Comparison of ENCODE assay signal across 27 cellular contexts in genomic region chr20:13947719-13948118, GRCh38. TPM values are rescaled to one million over a fixed set of nuclear protein-coding genes. Genes with fewer than 3 reads are reported as not detected.
"Had no signal": no experiment of that assay in that cellular context is flagged by ENCODE, and none has a peak within 500 bp of the region (broad histone marks: within the 10 kb centered on the region; RNA-seq: fewer than 3 reads in every experiment).

No MANE protein-coding gene starts in this region.

- H3K36me3 Mint-ChIP-seq: stimulated activated effector memory CD8-positive, alpha-beta T cell treated with anti-CD3 and anti-CD28 coated beads, Interleukin-12 subunit alpha, Interleukin-12 subunit beta, amount 100 ng/mL, for 72 hours; stimulated activated naive B cell treated with anti-CD40 and anti-IgM and Interleukin-4, amounts not matched to agents 10 μg/mL and 1 μg/mL and 100 μg/mL, for 72 hours; type B pancreatic cell had no signal

- H3K4me3 ChIP-seq: stomach, suprapubic skin, testis, thoracic aorta, thyroid gland, tibial artery, tibial nerve, transverse colon, upper lobe of left lung, upper lobe of right lung, uterus, vagina had no signal

- H3K36me3 ChIP-seq: stomach, suprapubic skin, thoracic aorta, thyroid gland, tibial artery, tibial nerve, transverse colon, upper lobe of left lung, upper lobe of right lung, uterus, vagina had no signal

- DNase-seq: stimulated activated CD4-positive, alpha-beta T cell treated with anti-CD3 and anti-CD28 coated beads, Interleukin-2, amount 100 ng/mL, for 48 hours; stimulated activated CD4-positive, alpha-beta T cell treated with anti-CD3 and anti-CD28 coated beads, Interleukin-4, amount 100 ng/mL, for 1 hour; stimulated activated CD4-positive, alpha-beta T cell treated with anti-CD3 and anti-CD28 coated beads, Interleukin-4, amount 100 ng/mL, for 24 hours; stimulated activated CD4-positive, alpha-beta T cell treated with anti-CD3 and anti-CD28 coated beads, Interleukin-4, amount 100 ng/mL, for 4 hours; stimulated activated CD8-positive, alpha-beta memory T cell treated with anti-CD3 and anti-CD28 coated beads, Interleukin-4, amount 100 ng/mL, for 48 hours; stimulated activated naive B cell treated with anti-CD40 and anti-IgM and Interleukin-4, amounts not matched to agents 10 μg/mL and 1 μg/mL and 100 μg/mL, for 72 hours; stimulated activated naive CD4-positive, alpha-beta T cell; stimulated activated naive CD4-positive, alpha-beta T cell treated with Interleukin-2 at 50 U/mL for 16 hours; stimulated activated naive CD8-positive, alpha-beta T cell treated with anti-CD3 and anti-CD28 coated beads, Interleukin-15, amount 100 ng/mL, for 72 hours; stimulated activated naive CD8-positive, alpha-beta T cell treated with anti-CD3 and anti-CD28 coated beads, Interleukin-15, Interleukin-2, amounts not matched to agents 100 U/mL and 50 U/mL, for 24 hours; stomach; substantia nigra; testis; thyroid gland; tibial artery; transverse colon; trophoblast cell; upper lobe of right lung; uterus had no signal

- H3K4me1 Mint-ChIP-seq: stimulated activated effector memory CD8-positive, alpha-beta T cell treated with anti-CD3 and anti-CD28 coated beads, Interleukin-12 subunit alpha, Interleukin-12 subunit beta, amount 100 ng/mL, for 72 hours; stimulated activated naive B cell treated with anti-CD40 and anti-IgM and Interleukin-4, amounts not matched to agents 10 μg/mL and 1 μg/mL and 100 μg/mL, for 72 hours; stimulated activated naive CD8-positive, alpha-beta T cell treated with anti-CD3 and anti-CD28 coated beads, Interleukin-15, amount 100 ng/mL, for 72 hours had no signal

- H3K4me1 ChIP-seq: stomach, suprapubic skin, testis, thyroid gland, tibial artery, tibial nerve, transverse colon, upper lobe of left lung, upper lobe of right lung, uterus, vagina had no signal

- ATAC-seq: stimulated activated effector memory CD8-positive, alpha-beta T cell treated with anti-CD3 and anti-CD28 coated beads, Interleukin-12 subunit alpha, Interleukin-12 subunit beta, amount 100 ng/mL, for 72 hours; stimulated activated naive B cell treated with anti-CD40 and anti-IgM and Interleukin-4, amounts not matched to agents 10 μg/mL and 1 μg/mL and 100 μg/mL, for 72 hours; stimulated activated naive CD8-positive, alpha-beta T cell treated with anti-CD3 and anti-CD28 coated beads, Interleukin-15, amount 100 ng/mL, for 72 hours; stimulated activated naive CD8-positive, alpha-beta T cell treated with anti-CD3 and anti-CD28 coated beads, Interleukin-15, Interleukin-2, amounts not matched to agents 100 U/mL and 50 U/mL, for 24 hours; upper lobe of right lung had no signal

- H3K4me3 Mint-ChIP-seq: stimulated activated effector memory CD8-positive, alpha-beta T cell treated with anti-CD3 and anti-CD28 coated beads, Interleukin-12 subunit alpha, Interleukin-12 subunit beta, amount 100 ng/mL, for 72 hours; stimulated activated naive B cell treated with anti-CD40 and anti-IgM and Interleukin-4, amounts not matched to agents 10 μg/mL and 1 μg/mL and 100 μg/mL, for 72 hours; stimulated activated naive CD8-positive, alpha-beta T cell treated with anti-CD3 and anti-CD28 coated beads, Interleukin-15, amount 100 ng/mL, for 72 hours; stimulated activated naive CD8-positive, alpha-beta T cell treated with anti-CD3 and anti-CD28 coated beads, Interleukin-15, Interleukin-2, amounts not matched to agents 100 ng/mL and 50 ng/mL, for 24 hours; type B pancreatic cell had no signal

- H3K27me3 ChIP-seq: stomach, suprapubic skin, testis, thyroid gland, tibial artery, tibial nerve, transverse colon, upper lobe of left lung, upper lobe of right lung, uterus, vagina had no signal

- H3K9me3 ChIP-seq: stomach, suprapubic skin, testis, thoracic aorta, thyroid gland, tibial artery, tibial nerve, transverse colon, upper lobe of left lung, upper lobe of right lung, uterus, vagina had no signal

- H3K27ac Mint-ChIP-seq: stimulated activated effector memory CD8-positive, alpha-beta T cell treated with anti-CD3 and anti-CD28 coated beads, Interleukin-12 subunit alpha, Interleukin-12 subunit beta, amount 100 ng/mL, for 72 hours; stimulated activated naive B cell treated with anti-CD40 and anti-IgM and Interleukin-4, amounts not matched to agents 10 μg/mL and 1 μg/mL and 100 μg/mL, for 72 hours; stimulated activated naive CD8-positive, alpha-beta T cell treated with anti-CD3 and anti-CD28 coated beads, Interleukin-15, amount 100 ng/mL, for 72 hours; stimulated activated naive CD8-positive, alpha-beta T cell treated with anti-CD3 and anti-CD28 coated beads, Interleukin-15, Interleukin-2, amounts not matched to agents 100 ng/mL and 50 ng/mL, for 24 hours; type B pancreatic cell had no signal

- H3K27ac ChIP-seq: stomach, suprapubic skin, testis, thoracic aorta, thyroid gland, tibial artery, tibial nerve, transverse colon, upper lobe of left lung, upper lobe of right lung, uterus, vagina had no signal

RNA-seq across cellular contexts. Expression of gene SEL1L2, which starts 42.7 kb away (rescaled TPM):
- total RNA-seq: suprapubic skin, thoracic aorta, thyroid gland, tibial nerve, transverse colon, upper lobe of right lung, vagina had no signal
- polyA plus RNA-seq: stomach had no signal
